Comparison of ENCODE assay signal across 18 cellular contexts in the genomic region with DNA sequence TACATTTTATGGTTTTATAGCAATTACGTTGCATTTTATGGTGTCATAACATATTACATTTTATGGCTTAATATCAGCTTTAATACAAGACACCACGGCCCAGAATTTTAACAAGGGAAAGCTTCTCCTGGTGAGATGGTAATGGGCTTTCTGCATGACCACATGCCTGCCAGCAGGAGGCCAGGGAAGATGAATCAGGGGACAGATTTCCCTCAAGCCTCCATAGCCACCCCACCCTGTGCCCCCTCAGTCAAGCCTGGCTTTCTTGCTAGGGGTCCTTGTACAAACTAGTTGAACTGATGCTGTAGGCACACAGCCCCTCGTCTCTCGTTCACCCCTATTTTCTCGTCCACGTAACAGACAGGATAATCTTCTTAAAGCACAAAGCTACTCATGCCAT. TPM values are rescaled to one million over a fixed set of nuclear protein-coding genes. Genes with fewer than 3 reads are reported as not detected.
DNase-seq lines count a peak whose midpoint lies in the region; ATAC-seq, FAIRE-seq and TF ChIP-seq lines count a peak whose summit lies in the region.
"Had no signal": no experiment of that assay in that cellular context is flagged by ENCODE, and none has a peak within 500 bp of the region (broad histone marks: within the 10 kb centered on the region; RNA-seq: fewer than 3 reads in every experiment).

No MANE protein-coding gene starts in this region.

- H2AK5ac ChIP-seq in neuronal stem cell (ENCODE audit: low read depth, low read length) = no peak overlapping the region

- H3K9me2 ChIP-seq in hepatocyte (replicated peaks; ENCODE audit: insufficient read depth) = no peaks in the 10 kb centered on the region

- H3K23ac ChIP-seq in neuronal stem cell (ENCODE audit: low read depth, low read length, poor library complexity) = no peak overlapping the region

- TF ChIP-seq CTCF in HepG2 (CRISPR knock-in tag; IDR thresholded peaks at IDR 0.05) (no peak), right lobe of liver (IDR thresholded peaks at IDR 0.05) (peak in 1 of 4 donors; percentile 6), Panc1 (IDR thresholded peaks at IDR 0.05) (peak; percentile 44; the same call in 1 of the 2 replicates), hepatocyte (IDR thresholded peaks at IDR 0.05; ENCODE audit: poor library complexity) (peak; percentile 36), body of pancreas (IDR thresholded peaks at IDR 0.05) (no peak)

- 0 out of 2 replicates have a peak, but pooled peaks cover 3% of the 10 kb centered on the region for H4K20me1 ChIP-seq in HepG2 (ENCODE audit: insufficient read depth, low read length)
- no peaks in the 10 kb centered on the region for H4K20me1 ChIP-seq in hepatocyte (ENCODE audit: insufficient read depth, poor library complexity, severe bottlenecking)

- H3K4me1 ChIP-seq in HepG2 (ENCODE audit: insufficient read depth, low read length) (no peaks in the 10 kb centered on the region), right lobe of liver (no peaks in the 10 kb centered on the region), Panc1 (ENCODE audit: control insufficient read depth, insufficient read depth, low read length) (no peaks in the 10 kb centered on the region), hepatocyte (ENCODE audit: insufficient read depth) (no peaks in the 10 kb centered on the region), neuronal stem cell (ENCODE audit: control insufficient read depth in 2 of 2, insufficient read depth in 1 of 2, low read depth in 1 of 2, low read length in 2 of 2) (peaks cover 0 to 6% of the 10 kb centered on the region in 2 donors), body of pancreas (no peaks in the 10 kb centered on the region)

- CTCF ChIA-PET in HepG2 (lab: Yijun Ruan, JAX; ENCODE audit: low intra/inter-chr PET ratio, low total read pairs) (no interaction called here), Panc1 (lab: Charles Lee) (interaction anchor here (0.6 kb wide), 1 partner anchor 377 kb away, joined by 8 read pairs; no protein-coding TSS in a partner anchor)

- no peak overlapping the region for H3K4ac ChIP-seq in neuronal stem cell (ENCODE audit: low read length)

- H3K79me1 ChIP-seq in neuronal stem cell (ENCODE audit: low read depth, low read length) = no peaks in the 10 kb centered on the region

- H3K9me3 ChIP-seq in HepG2 (ENCODE audit: low read length) (no peaks in the 10 kb centered on the region), right lobe of liver (no peaks in the 10 kb centered on the region), Panc1 (ENCODE audit: control insufficient read depth, insufficient read depth, low read depth, low read length) (no peaks in the 10 kb centered on the region), hepatocyte (ENCODE audit: low read depth) (no peaks in the 10 kb centered on the region), neuronal stem cell (replicated peaks in 1 of 2; ENCODE audit: control insufficient read depth in 2 of 2, insufficient read depth in 1 of 2, low read depth in 1 of 2, low read length in 2 of 2) (no peaks in the 10 kb centered on the region), body of pancreas (no peaks in the 10 kb centered on the region)

- no peaks in the 10 kb centered on the region for H3K27me3 ChIP-seq in HepG2 (ENCODE audit: control insufficient read depth in 1 of 2, insufficient read depth in 2 of 2, low read length in 2 of 2)
- no peaks in the 10 kb centered on the region for H3K27me3 ChIP-seq in right lobe of liver
- H3K27me3 ChIP-seq in Panc1 (ENCODE audit: control insufficient read depth, insufficient read depth, low read length) = peaks cover 10% of the 10 kb centered on the region
- no peaks in the 10 kb centered on the region for H3K27me3 ChIP-seq in hepatocyte
- H3K27me3 ChIP-seq in neuronal stem cell (ENCODE audit: control insufficient read depth in 3 of 3, insufficient read depth in 3 of 3, low read depth in 1 of 3, low read length in 3 of 3) = no peaks in the 10 kb centered on the region
- no peaks in the 10 kb centered on the region for H3K27me3 ChIP-seq in body of pancreas

- H3K36me3 ChIP-seq in HepG2 (replicated peaks in 1 of 2; ENCODE audit: control insufficient read depth in 1 of 2, insufficient read depth in 2 of 2, low read length in 2 of 2) (no peaks in the 10 kb centered on the region), right lobe of liver (no peaks in the 10 kb centered on the region), Panc1 (ENCODE audit: control insufficient read depth, insufficient read depth, low read length) (no peaks in the 10 kb centered on the region), hepatocyte (replicated peaks; ENCODE audit: insufficient read depth, low read depth) (no peaks in the 10 kb centered on the region), neuronal stem cell (replicated peaks in 1 of 2; ENCODE audit: control insufficient read depth in 2 of 2, insufficient read depth in 2 of 2, low read length in 2 of 2) (no peaks in the 10 kb centered on the region), body of pancreas (replicated peaks in 1 of 2; ENCODE audit: insufficient read depth in 1 of 2, low read depth in 2 of 2) (no peaks in the 10 kb centered on the region)

- no peak overlapping the region for H3K9ac ChIP-seq in HepG2 (ENCODE audit: insufficient read depth, low read depth, low read length)
- H3K9ac ChIP-seq in neuronal stem cell (ENCODE audit: low read depth, low read length, poor library complexity) = no peak overlapping the region

- H3K4me3 ChIP-seq in HepG2 (replicated peaks in 1 of 3; ENCODE audit: insufficient read depth in 1 of 3, low read depth in 2 of 3, low read length in 3 of 3) (no peak overlapping the region), right lobe of liver (no peak overlapping the region), Panc1 (ENCODE audit: low read depth in 2 of 2, low read length in 2 of 2) (no peak overlapping the region), hepatocyte (no peak overlapping the region), neuronal stem cell (ENCODE audit: low read length in 2 of 2) (no peak overlapping the region), body of pancreas (no peak overlapping the region)

- H3K4me2 ChIP-seq in HepG2 (ENCODE audit: low read depth, low read length) (no peak overlapping the region), hepatocyte (no peak overlapping the region), neuronal stem cell (ENCODE audit: insufficient read depth, low read length, poor library complexity, severe bottlenecking) (no peak overlapping the region)

- TF ChIP-seq EP300 in HepG2 (IDR thresholded peaks at IDR 0.05; ENCODE audit: low read depth in 2 of 2, low read length in 2 of 2) = no peak
- TF ChIP-seq EP300 in HepG2 (CRISPR knock-in tag; IDR thresholded peaks at IDR 0.05; ENCODE audit: borderline replicate concordance) = no peak

- H3K18ac ChIP-seq in neuronal stem cell (ENCODE audit: low read length) = no peak overlapping the region

- H2BK120ac ChIP-seq in neuronal stem cell (ENCODE audit: low read depth, low read length) = no peak overlapping the region

- intact Hi-C loops in HepG2 (cut with micrococcal nuclease; ENCODE audit: unreplicated experiment) (no loop called here), right lobe of liver (cut with DNase I) (no loop called here), Panc1 (cut with micrococcal nuclease; ENCODE audit: unreplicated experiment) (no loop called here), body of pancreas (cut with DNase I) (no loop called here)

- BruUV-seq in HepG2 (replicated peaks; lab: Mats Ljungman, UMichigan) = no TSS peak
- no TSS peak for BruUV-seq in Panc1 (replicated peaks; lab: Mats Ljungman, UMichigan)

- no peak overlapping the region for H3K14ac ChIP-seq in neuronal stem cell (ENCODE audit: low read length)

- no peaks in the 10 kb centered on the region for H3K79me2 ChIP-seq in HepG2 (ENCODE audit: insufficient read depth, low read length)
- H3K79me2 ChIP-seq in hepatocyte = no peaks in the 10 kb centered on the region

- no peak overlapping the region for H2BK15ac ChIP-seq in neuronal stem cell (ENCODE audit: low read length)

- POLR2A ChIA-PET in HepG2 (lab: Yijun Ruan, JAX) (no interaction called here), Panc1 (lab: Charles Lee) (no interaction called here)

- no peak for TF ChIP-seq RAD21 in HepG2 (CRISPR knock-in tag; IDR thresholded peaks at IDR 0.05)

- H2BK5ac ChIP-seq in neuronal stem cell (ENCODE audit: low read length) = no peak overlapping the region

- no peak for TF ChIP-seq POLR2A in HepG2 (IDR thresholded peaks at IDR 0.05; ENCODE audit: insufficient read depth in 1 of 2, low read depth in 2 of 2, low read length in 2 of 2)
- no peak for TF ChIP-seq POLR2A in right lobe of liver (IDR thresholded peaks at IDR 0.05)
- TF ChIP-seq POLR2A in body of pancreas (IDR thresholded peaks at IDR 0.05) = no peak

- H4K91ac ChIP-seq in neuronal stem cell (ENCODE audit: low read depth, low read length, poor library complexity) = no peak overlapping the region

- peak; percentile 62 for ATAC-seq in HepG2
- no peak for ATAC-seq in right lobe of liver
- no peak for ATAC-seq in Panc1
- ATAC-seq in body of pancreas = no peak

- H3K27ac ChIP-seq in HepG2 (ENCODE audit: extremely low read length, insufficient read depth, low read length) = no peak overlapping the region
- H3K27ac ChIP-seq in right lobe of liver = no peak overlapping the region
- no peak overlapping the region for H3K27ac ChIP-seq in Panc1 (ENCODE audit: low read length)
- no peak overlapping the region for H3K27ac ChIP-seq in hepatocyte
- H3K27ac ChIP-seq in neuronal stem cell (replicated peaks; ENCODE audit: low read length) = no peak overlapping the region
- H3K27ac ChIP-seq in body of pancreas = no peak overlapping the region

- no peak overlapping the region for H2BK12ac ChIP-seq in neuronal stem cell (ENCODE audit: low read length)

- 11% methylated on average over 6 of the region's 6 CpGs for WGBS in HepG2 (ENCODE audit: low lambda C conversion rate)
- WGBS in right lobe of liver (ENCODE audit: insufficient coverage, low coverage, low lambda C conversion rate, missing lambda C conversion rate) = 43% methylated on average over 6 of the region's 6 CpGs
- 75% methylated on average over 6 of the region's 6 CpGs for WGBS in hepatocyte (ENCODE audit: low lambda C conversion rate, missing lambda C conversion rate)
- WGBS in neuronal stem cell (ENCODE audit: extremely low coverage in 2 of 2, insufficient read length in 2 of 2, insufficient replicate concordance in 1 of 2), 2 donors = no CpG with 5 or more reads among the region's 6 CpGs
- WGBS in body of pancreas, 2 donors = 43 to 66% methylated on average over 6 of the region's 6 CpGs

- in situ Hi-C loops in HepG2 (cut with HindIII; ENCODE audit: extremely low pct_ligation_motif_present, low pct_unique_long_range_greater_than_20kb) = no loop called here
- in situ Hi-C loops in Panc1 (cut with HindIII; ENCODE audit: low pct_unique_long_range_greater_than_20kb, low sequenced_read_pairs) = no loop called here

- H2AFZ ChIP-seq in HepG2 (ENCODE audit: low read length) (no peak overlapping the region), hepatocyte (no peak overlapping the region), neuronal stem cell (ENCODE audit: low read length) (no peak overlapping the region)

- DNase-seq in HepG2 (ENCODE audit: low spot score) (no peak), right lobe of liver (no peak), Panc1 (ENCODE audit: low read depth, low spot score) (no peak), hepatocyte (ENCODE audit: low spot score) (no peak), neuronal stem cell (ENCODE audit: low spot score) (no peak), NCI-H446 (lab: John Stamatoyannopoulos, UW) (no peak), NCI-H1417 treated with DMSO at 0.1 percent for 48 hours (lab: John Stamatoyannopoulos, UW) (no peak), body of pancreas (no peak)
- DNase-seq: activated CD4-positive, alpha-beta T cell treated with anti-CD3 and anti-CD28 coated beads for 4 hours; anterior cingulate cortex; C1 segment of cervical spinal cord; effector memory CD4-positive, alpha-beta T cell; hippocampal formation; NCI-H1694; stimulated activated CD4-positive, alpha-beta T cell treated with anti-CD3 and anti-CD28 coated beads, Interleukin-4, amount 100 ng/mL, for 24 hours; stimulated activated naive CD4-positive, alpha-beta T cell; SW 1271 had no signal

- no peak for FAIRE-seq in HepG2 (lab: Jason Lieb, UNC)

- no peak overlapping the region for H4K8ac ChIP-seq in neuronal stem cell (ENCODE audit: low read depth, low read length)

RNA-seq across cellular contexts. Expression of a gene that starts 56.6 kb away (rescaled TPM):
- 0.44 and 0.49 TPM in 2 replicates for total RNA-seq in HepG2 (2016; rRNA removed; fragmentation: Illumina TruSeq; extraction: Trizol)
- total RNA-seq in HepG2 (2016; cell fraction: cytosol; rRNA removed; fragmentation: Illumina TruSeq; extraction: Trizol; ENCODE audit: low read depth) = 0.10 TPM in 1 of 2 replicates, not detected in the other
- 0.22 and 0.27 TPM in 2 replicates for total RNA-seq in HepG2 (2016; cell fraction: insoluble cytoplasmic fraction; rRNA removed; fragmentation: Illumina TruSeq; extraction: Trizol)
- 0.31 TPM in 2 replicates for total RNA-seq in HepG2 (2016; cell fraction: membrane; rRNA removed; fragmentation: Illumina TruSeq; extraction: Trizol)
- 0.16 and 0.50 TPM in 2 replicates for total RNA-seq in HepG2 (2016; cell fraction: nucleus; rRNA removed; fragmentation: Illumina TruSeq; extraction: Trizol)
- polyA plus RNA-seq in HepG2 (2011; rRNA removed) = 0.54 and 0.60 TPM in 2 replicates
- polyA plus RNA-seq in HepG2 (2011; cell fraction: cytosol; rRNA removed) = 0.30 and 0.64 TPM in 2 replicates
- polyA plus RNA-seq in HepG2 (2011; cell fraction: nucleus; rRNA removed) = 0.27 and 0.35 TPM in 2 replicates
- polyA plus RNA-seq in HepG2 (2012) = 0.16 TPM in 1 of 2 replicates, not detected in the other
- 0.10 TPM in 1 of 2 replicates, not detected in the other for polyA plus RNA-seq in HepG2 (2016; cell fraction: cytosol; fragmentation: Illumina TruSeq; extraction: Trizol; ENCODE audit: low read depth)
- polyA plus RNA-seq in HepG2 (2016; cell fraction: insoluble cytoplasmic fraction; fragmentation: Illumina TruSeq; extraction: Trizol; ENCODE audit: low read depth) = 0.57 and 0.75 TPM in 2 replicates
- polyA plus RNA-seq in HepG2 (2016; cell fraction: membrane; fragmentation: Illumina TruSeq; extraction: Trizol; ENCODE audit: low read depth) = 0.27 TPM in 1 of 2 replicates, not detected in the other
- 0.22 and 0.49 TPM in 2 replicates for polyA plus RNA-seq in HepG2 (2016; cell fraction: nucleus; fragmentation: Illumina TruSeq; extraction: Trizol; ENCODE audit: insufficient read depth, low read depth)
- polyA minus RNA-seq in HepG2 (2011; rRNA and poly(A)+ RNA removed; ENCODE audit: low replicate concordance) = 0.52 and 44.1 TPM in 2 replicates
- 0.53 TPM in 1 of 2 replicates, not detected in the other for polyA minus RNA-seq in HepG2 (2011; cell fraction: cytosol; rRNA and poly(A)+ RNA removed)
- 0.75 and 1.2 TPM in 2 replicates for polyA minus RNA-seq in HepG2 (2011; cell fraction: nucleus; rRNA and poly(A)+ RNA removed)
- 10 to 100 TPM in 2 of 6 experiments, 1 to 10 TPM in 3, under 1 TPM in 1; 0.68 to 15.9 (median 2.5) TPM for total RNA-seq in right lobe of liver
- total RNA-seq in Panc1 (2021; ENCODE audit: unreplicated experiment) = 2.0 TPM
- polyA plus RNA-seq in Panc1 (2012; ENCODE audit: insufficient read length) = 0.57 TPM
- 28.5 and 29.7 TPM in 2 replicates for total RNA-seq in hepatocyte
- 39.7 and 45.4 TPM in 2 replicates for polyA plus RNA-seq in hepatocyte
- polyA plus RNA-seq in neuronal stem cell (2013, experiment 1 of 2) = 0.17 TPM
- 0.18 TPM for polyA plus RNA-seq in neuronal stem cell (2013, experiment 2 of 2)
- total RNA-seq in body of pancreas = 10 to 100 TPM; 14.8 to 22.7 TPM
- total RNA-seq: activated T-helper 1 cell treated with anti-CD3 and anti-CD28 coated beads, Interleukin-12 subunit alpha, Interleukin-12 subunit beta, Interleukin-2, Interleukin-4 antibody, amounts not matched to agents 30 ng/mL and 10 ng/mL and 1 ng/mL, durations not matched to agents 14 hours and 24 hours and 36 hours had no signal

Comparison
In these comparisons a context has a peak if more than half of its experiments do, and no peak if none do; other contexts are left out.
1. CTCF ChIP-seq: peak in Panc1 (single experiment) and hepatocyte (single experiment); none in HepG2 (single experiment) and body of pancreas (0 of 7).